ENCODE assay signal across 8 cellular contexts in genomic region chr15:42843699-42844098, GRCh38.
"Had no signal": no experiment of that assay in that cellular context is flagged by ENCODE, and none has a peak within 500 bp of the region (broad histone marks: within the 10 kb centered on the region; RNA-seq: fewer than 3 reads in every experiment).

No MANE protein-coding gene starts in this region.

- H3K4me1 Mint-ChIP-seq: GM23338 had no signal

- ATAC-seq: GM23338, HepG2 had no signal

- H2AFZ ChIP-seq: GM23338 had no signal

- H3K4me2 ChIP-seq: GM23338 had no signal

- DNase-seq: H9, HCEC 1CT, KBM-7 had no signal

- H3K27ac ChIP-seq: HL-60 had no signal

- H3K4me3 Mint-ChIP-seq: GM23338, H9 had no signal

- FAIRE-seq: H1, H54, HepG2 had no signal

- H3K27ac Mint-ChIP-seq: GM23338, H9 had no signal

- H3K4me3 ChIP-seq: GM23338 had no signal
